1 cellular context compared by ENCODE assay signal in genomic region chr22:48635031-48635430, GRCh38.
TF ChIP-seq lines count a peak whose summit lies in the region.

No MANE protein-coding gene starts in this region.

TF ChIP-seq in H1, 55 proteins besides CTCF, POLR2A, EP300 and RAD21 (continued from another document):
- TF ChIP-seq CHD7 (IDR thresholded peaks at IDR 0.05; ENCODE audit: insufficient replicate concordance, low read length) (no peak), ATF3 (IDR thresholded peaks at IDR 0.05; ENCODE audit: insufficient read depth, low read depth, low read length) (no peak), MAFK (IDR thresholded peaks at IDR 0.05; ENCODE audit: low read depth, low read length) (no peak), NANOG (IDR thresholded peaks at IDR 0.05; ENCODE audit: insufficient read depth, low read depth, low read length, poor library complexity, severe bottlenecking) (no peak), NRF1 (IDR thresholded peaks at IDR 0.05; ENCODE audit: low read depth, low read length) (no peak), ZNF274 (IDR thresholded peaks at IDR 0.05; ENCODE audit: borderline replicate concordance, extremely low read depth, low read length) (no peak), KDM4A (IDR thresholded peaks at IDR 0.05; ENCODE audit: low read depth, low read length, severe bottlenecking) (no peak)
